Comparison of ENCODE assay signal across 8 cellular contexts in the genomic region with DNA sequence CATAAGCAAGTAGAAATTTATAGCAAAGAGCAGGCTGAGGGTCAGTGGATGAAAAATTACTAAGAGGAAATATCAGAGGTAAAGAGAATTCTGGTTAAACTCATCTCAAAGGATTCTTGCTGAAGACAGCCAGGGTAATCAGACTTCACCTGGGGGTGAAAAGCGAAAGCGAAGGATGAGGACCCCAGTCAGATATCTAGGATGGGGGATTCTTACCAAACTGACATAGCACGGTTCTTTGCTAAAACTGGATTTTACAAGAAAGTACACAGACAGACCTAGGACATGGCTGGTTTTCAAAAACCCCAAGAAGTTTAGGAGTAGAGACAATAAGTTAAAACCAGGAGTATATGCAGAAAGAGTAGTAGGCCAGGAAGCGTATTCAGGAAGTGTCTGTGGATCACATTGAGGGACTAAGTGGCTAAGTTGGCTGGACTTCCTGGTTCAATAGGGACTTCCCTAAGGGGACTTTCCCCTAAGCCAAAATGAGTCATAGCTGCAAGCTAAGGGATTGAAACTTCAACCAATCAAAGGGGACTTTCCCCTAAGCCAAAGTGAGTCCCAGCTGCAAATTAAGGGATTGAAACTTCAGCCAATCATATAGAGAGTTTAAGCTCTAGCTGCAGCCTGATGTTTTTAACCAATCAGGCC. TPM values are rescaled to one million over a fixed set of nuclear protein-coding genes. Genes with fewer than 3 reads are reported as not detected.
A peak's percentile ranks its signal among the peaks of the same experiment; 100 is the strongest.
DNase-seq lines count a peak whose midpoint lies in the region; ATAC-seq and TF ChIP-seq lines count a peak whose summit lies in the region.

No MANE protein-coding gene starts in this region.

- peak; percentile 48 for ATAC-seq in GM19395 (IDR thresholded peaks at IDR 0.05; ENCODE audit: unreplicated experiment)

- no peaks in the 10 kb centered on the region for H3K79me2 ChIP-seq in MM.1S (ENCODE audit: low read length)

- H3K36me3 ChIP-seq in CD4-positive, alpha-beta memory T cell (ENCODE audit: insufficient read depth, low read length), result no peaks in the 10 kb centered on the region
- no peaks in the 10 kb centered on the region for H3K36me3 ChIP-seq in MM.1S (replicated peaks; ENCODE audit: insufficient read depth, low read length)

- peak overlapping the region; percentile 11; the same call in 1 of the 2 replicates for H3K4me2 ChIP-seq in MM.1S (ENCODE audit: low read depth, low read length)

- no peaks in the 10 kb centered on the region for H4K20me1 ChIP-seq in MM.1S (ENCODE audit: insufficient read depth, low read length)

- H3K4me3 ChIP-seq in CD4-positive, alpha-beta memory T cell (ENCODE audit: low read length in 2 of 2), result no peak overlapping the region
- H3K4me3 ChIP-seq in MM.1S (ENCODE audit: low read length), result no peak overlapping the region

- no peaks in the 10 kb centered on the region for H3K36me3 Mint-ChIP-seq in CD4-positive, alpha-beta memory T cell

- POLR2A ChIA-PET in CD4-positive, alpha-beta memory T cell (lab: Charles Lee; ENCODE audit: partially characterized antibody), result no interaction called here

- no peak overlapping the region for H3K9ac ChIP-seq in MM.1S (ENCODE audit: low read length)

- CTCF ChIA-PET in CD4-positive, alpha-beta memory T cell (lab: Charles Lee; ENCODE audit: partially characterized antibody), result interaction anchor here (1.8 kb wide), 1 partner anchor 20 kb away, joined by 4 read pairs; no protein-coding TSS in a partner anchor

- no peaks in the 10 kb centered on the region for H3K9me3 ChIP-seq in CD4-positive, alpha-beta memory T cell (ENCODE audit: control insufficient read depth in 1 of 2, low read length in 2 of 2)
- H3K9me3 ChIP-seq in MM.1S (replicated peaks; ENCODE audit: insufficient read depth, low read length), result no peaks in the 10 kb centered on the region

- peak overlapping the region in 7 of 8 donors; percentile 17 to 67 (median 39) for H3K4me3 Mint-ChIP-seq in CD4-positive, alpha-beta memory T cell

- no peaks in the 10 kb centered on the region for H3K9me3 Mint-ChIP-seq in CD4-positive, alpha-beta memory T cell

- H2AFZ ChIP-seq in MM.1S (ENCODE audit: low read length), result peak overlapping the region; percentile 72

- peak overlapping the region; percentile 73 to 94 (median 84) for H3K27ac Mint-ChIP-seq in CD4-positive, alpha-beta memory T cell

- no peak for TF ChIP-seq CTCF in MM.1S (IDR thresholded peaks at IDR 0.05; ENCODE audit: low read length)

- peak; percentile 16 to 75 (median 41) for DNase-seq in CD4-positive, alpha-beta memory T cell
- DNase-seq in MM.1S (peak; percentile 76), dermis blood vessel endothelial cell (peak; percentile 67), AG08396 (ENCODE audit: low spot score) (no peak), NCI-H2081 (lab: John Stamatoyannopoulos, UW) (no peak), NCI-H226 (no peak), germinal center (ENCODE audit: low spot score) (no peak)

- no peaks in the 10 kb centered on the region for H3K27me3 Mint-ChIP-seq in CD4-positive, alpha-beta memory T cell

- peaks cover 15 to 46% (median 25%) of the 10 kb centered on the region in 4 donors for H3K4me1 Mint-ChIP-seq in CD4-positive, alpha-beta memory T cell

- H3K27ac ChIP-seq in CD4-positive, alpha-beta memory T cell (ENCODE audit: low read depth, low read length), result peak overlapping the region; percentile 12
- H3K27ac ChIP-seq in MM.1S (ENCODE audit: low read length), result peak overlapping the region; percentile 67; the same call in 1 of the 2 replicates

- H3K27me3 ChIP-seq in CD4-positive, alpha-beta memory T cell (ENCODE audit: insufficient read depth, low read length), result no peaks in the 10 kb centered on the region
- no peaks in the 10 kb centered on the region for H3K27me3 ChIP-seq in MM.1S (replicated peaks; ENCODE audit: insufficient read depth, low read length)

- peaks cover 25% of the 10 kb centered on the region for H3K4me1 ChIP-seq in CD4-positive, alpha-beta memory T cell (ENCODE audit: insufficient read depth, low read length)
- peaks cover 8% of the 10 kb centered on the region for H3K4me1 ChIP-seq in MM.1S (ENCODE audit: low read length)

- intact Hi-C loops in CD4-positive, alpha-beta memory T cell (cut with micrococcal nuclease), result no loop called here

- no peaks in the 10 kb centered on the region for H3F3A ChIP-seq in MM.1S (ENCODE audit: insufficient read depth, low read length)

- H3K9me2 ChIP-seq in MM.1S (replicated peaks; ENCODE audit: insufficient read depth, low read length), result no peaks in the 10 kb centered on the region

RNA-seq across cellular contexts. Expression of gene CFAP91, which starts 2.4 kb away (rescaled TPM):
- total RNA-seq in CD4-positive, alpha-beta memory T cell, result under 1 TPM in 1 of 2 experiments, not detected in 1; 0.58 TPM
- polyA plus RNA-seq in CD4-positive, alpha-beta memory T cell, result under 1 TPM in 1 of 2 donors, not detected in 1; 0.48 TPM
- 0.14 and 0.34 TPM in 2 replicates for total RNA-seq in dermis blood vessel endothelial cell

RNA-seq across cellular contexts. Expression of gene COX17, which starts 23.2 kb away (rescaled TPM):
- total RNA-seq in CD4-positive, alpha-beta memory T cell, result 10 to 100 TPM; 46.1 to 48.9 TPM
- 10 to 100 TPM; 78.4 to 88.2 TPM for polyA plus RNA-seq in CD4-positive, alpha-beta memory T cell
- 18.9 TPM in 2 replicates for total RNA-seq in dermis blood vessel endothelial cell

RNA-seq across cellular contexts. Expression of gene POPDC2, which starts 40.0 kb away (rescaled TPM):
- 1 to 10 TPM; 7.3 to 7.4 TPM for total RNA-seq in CD4-positive, alpha-beta memory T cell
- 1 to 10 TPM; 2.0 to 2.6 TPM for polyA plus RNA-seq in CD4-positive, alpha-beta memory T cell
- 0.33 and 1.7 TPM in 2 replicates for total RNA-seq in dermis blood vessel endothelial cell

Comparison
In these comparisons a context has a peak if more than half of its experiments do, and no peak if none do; other contexts are left out.
1. DNase-seq: peak in CD4-positive, alpha-beta memory T cell (5 of 5), MM.1S (single experiment) and dermis blood vessel endothelial cell (single experiment); none in AG08396 (single experiment), NCI-H2081 (0 of 2), NCI-H226 (single experiment) and germinal center (single experiment).